ENCODE assay signal across 32 cellular contexts in genomic region chr15:26461847-26462608, GRCh38.
"Had no signal": no experiment of that assay in that cellular context is flagged by ENCODE, and none has a peak within 500 bp of the region (broad histone marks: within the 10 kb centered on the region; RNA-seq: fewer than 3 reads in every experiment).

No MANE protein-coding gene starts in this region.

- H3K27me3 Mint-ChIP-seq: activated B cell treated with CpG ODN at 0.5 μM for 24 hours; activated CD8-positive, alpha-beta T cell treated with anti-CD3 and anti-CD28 coated beads for 36 hours; activated naive CD4-positive, alpha-beta T cell treated with anti-CD3 and anti-CD28 coated beads, Interleukin-2, amount 50 U/mL, for 24 hours; activated naive CD8-positive, alpha-beta T cell treated with anti-CD3 and anti-CD28 coated beads for 36 hours; activated naive CD8-positive, alpha-beta T cell treated with anti-CD3 and anti-CD28 coated beads, Interleukin-2, amount 50 U/mL, for 24 hours; dendritic cell treated with granulocyte-macrophage colony-stimulating factor and Interleukin-4, amounts not matched to agents 40 ng/mL and 50 ng/mL, for 4 days; T-helper 17 cell had no signal

- H3K4me1 ChIP-seq: ascending aorta, breast epithelium had no signal

- H3K36me3 Mint-ChIP-seq: activated naive CD4-positive, alpha-beta T cell treated with anti-CD3 and anti-CD28 coated beads, Interleukin-2, amount 50 U/mL, for 24 hours; activated naive CD8-positive, alpha-beta T cell treated with anti-CD3 and anti-CD28 coated beads for 36 hours; brain had no signal

- H3K27me3 ChIP-seq: ascending aorta, breast epithelium, cardiac muscle cell, dorsolateral prefrontal cortex had no signal

- ATAC-seq: activated CD4-positive, CD25-positive, alpha-beta regulatory T cell treated with anti-CD3 and anti-CD28 coated beads, Interleukin-2, amount 50 U/mL, for 24 hours; activated CD8-positive, alpha-beta T cell treated with anti-CD3 and anti-CD28 coated beads for 36 hours; activated naive CD8-positive, alpha-beta T cell treated with anti-CD3 and anti-CD28 coated beads, Interleukin-2, amount 50 U/mL, for 24 hours; activated T-cell treated with anti-CD3 and anti-CD28 coated beads, Interleukin-2, amount 50 U/mL, for 4 hours; esophagus mucosa; T-helper 17 cell had no signal

- H3K4me3 Mint-ChIP-seq: activated B cell treated with CpG ODN at 0.5 μM for 24 hours; activated CD8-positive, alpha-beta T cell treated with anti-CD3 and anti-CD28 coated beads for 36 hours; activated naive CD4-positive, alpha-beta T cell treated with anti-CD3 and anti-CD28 coated beads for 36 hours; activated naive CD4-positive, alpha-beta T cell treated with anti-CD3 and anti-CD28 coated beads, Interleukin-2, amount 50 U/mL, for 24 hours; activated naive CD8-positive, alpha-beta T cell treated with anti-CD3 and anti-CD28 coated beads for 36 hours; activated naive CD8-positive, alpha-beta T cell treated with anti-CD3 and anti-CD28 coated beads, Interleukin-2, amount 50 U/mL, for 24 hours; activated T-cell treated with anti-CD3 and anti-CD28 coated beads, Interleukin-2, amount 50 U/mL, for 4 hours; brain; dendritic cell treated with granulocyte-macrophage colony-stimulating factor and Interleukin-4, amounts not matched to agents 40 ng/mL and 50 ng/mL, for 4 days; endodermal cell; T-helper 17 cell; T-helper 2 cell treated with Interferon-gamma antibody and Interleukin-4, amounts not matched to agents 5 μg/mL and 100 μg/mL, for 36 hours had no signal

- H3K4me1 Mint-ChIP-seq: activated B cell treated with CpG ODN at 0.5 μM for 24 hours; activated naive CD4-positive, alpha-beta T cell treated with anti-CD3 and anti-CD28 coated beads, Interleukin-2, amount 50 U/mL, for 24 hours; activated naive CD8-positive, alpha-beta T cell treated with anti-CD3 and anti-CD28 coated beads for 36 hours; activated naive CD8-positive, alpha-beta T cell treated with anti-CD3 and anti-CD28 coated beads, Interleukin-2, amount 50 U/mL, for 24 hours; brain; T-helper 17 cell had no signal

- H3K36me3 ChIP-seq: ascending aorta, breast epithelium, cardiac muscle cell, WERI-Rb-1 had no signal

- H3K4me3 ChIP-seq: ascending aorta, breast epithelium, cardiac muscle cell, coronary artery, dorsolateral prefrontal cortex had no signal

- H3K27ac Mint-ChIP-seq: activated B cell treated with CpG ODN at 0.5 μM for 24 hours; activated CD8-positive, alpha-beta T cell treated with anti-CD3 and anti-CD28 coated beads for 36 hours; activated naive CD4-positive, alpha-beta T cell treated with anti-CD3 and anti-CD28 coated beads for 36 hours; activated naive CD4-positive, alpha-beta T cell treated with anti-CD3 and anti-CD28 coated beads, Interleukin-2, amount 50 U/mL, for 24 hours; activated naive CD8-positive, alpha-beta T cell treated with anti-CD3 and anti-CD28 coated beads for 36 hours; activated naive CD8-positive, alpha-beta T cell treated with anti-CD3 and anti-CD28 coated beads, Interleukin-2, amount 50 U/mL, for 24 hours; activated T-helper 2 cell treated with anti-CD3 and anti-CD28 coated beads, Interferon-gamma antibody, Interleukin-2, Interleukin-4, amounts not matched to agents 10 μg/mL and 5 μg/mL and 100 μg/mL, durations not matched to agents 14 hours and 24 hours and 36 hours; brain; dendritic cell treated with granulocyte-macrophage colony-stimulating factor and Interleukin-4, amounts not matched to agents 40 ng/mL and 50 ng/mL, for 4 days; endodermal cell; T-helper 17 cell; T-helper 2 cell treated with Interferon-gamma antibody and Interleukin-4, amounts not matched to agents 5 μg/mL and 100 μg/mL, for 36 hours had no signal

- H3K27ac ChIP-seq: ascending aorta, breast epithelium, cardiac muscle cell, coronary artery, dorsolateral prefrontal cortex, WERI-Rb-1 had no signal

- DNase-seq: activated B cell treated with CpG ODN at 0.5 μM for 24 hours; activated CD4-positive, alpha-beta T cell treated with anti-CD3 and anti-CD28 coated beads for 48 hours; activated CD4-positive, alpha-beta T cell treated with anti-CD3 and anti-CD28 coated beads, Interleukin-2, amount 50 U/mL, for 1 hour; activated CD4-positive, alpha-beta T cell treated with anti-CD3 and anti-CD28 coated beads, Interleukin-2, amount 50 U/mL, for 48 hours; activated CD8-positive, alpha-beta memory T cell treated with anti-CD3 and anti-CD28 coated beads for 24 hours; activated CD8-positive, alpha-beta T cell treated with anti-CD3 and anti-CD28 coated beads for 36 hours; activated effector memory CD4-positive, alpha-beta T cell treated with anti-CD3 and anti-CD28 coated beads, Interleukin-2, amount 50 U/mL, for 16 hours; activated naive CD4-positive, alpha-beta T cell treated with anti-CD3 and anti-CD28 coated beads for 36 hours; activated naive CD8-positive, alpha-beta T cell treated with anti-CD3 and anti-CD28 coated beads for 36 hours; activated naive CD8-positive, alpha-beta T cell treated with anti-CD3 and anti-CD28 coated beads, Interleukin-2, amount 50 U/mL, for 24 hours; activated T-cell treated with anti-CD3 and anti-CD28 coated beads, Interleukin-2, amount 50 U/mL, for 4 hours; central memory CD4-positive, alpha-beta T cell; cerebellar nuclear complex; dorsolateral prefrontal cortex; effector memory CD4-positive, alpha-beta T cell; endodermal cell; foreskin fibroblast; T-helper 1 cell; T-helper 17 cell; T1000; WERI-Rb-1 had no signal
